In genomic region chr18:58785870-58786269, GRCh38 we compare ENCODE assay signal across 15 cellular contexts.
DNase-seq lines count a peak whose midpoint lies in the region; ATAC-seq, FAIRE-seq and TF ChIP-seq lines count a peak whose summit lies in the region.
"Had no signal": no experiment of that assay in that cellular context is flagged by ENCODE, and none has a peak within 500 bp of the region (broad histone marks: within the 10 kb centered on the region; RNA-seq: fewer than 3 reads in every experiment).

No MANE protein-coding gene starts in this region.

- no peak overlapping the region for H4K8ac ChIP-seq in H9 (replicated peaks; ENCODE audit: insufficient read length, low read depth, low read length)

- H4K91ac ChIP-seq in H9 (ENCODE audit: insufficient read length, low read depth, low read length) = no peak overlapping the region

- H3K36me3 ChIP-seq in RWPE2 (ENCODE audit: low read depth) (no peaks in the 10 kb centered on the region), esophagus squamous epithelium (no peaks in the 10 kb centered on the region), testis (ENCODE audit: low read depth, missing control alignments) (no peaks in the 10 kb centered on the region)

- H3K56ac ChIP-seq in H9 (ENCODE audit: insufficient read length, low read depth, low read length) = no peak overlapping the region

- intact Hi-C loops in esophagus squamous epithelium (cut with DNase I) = loop anchor here (10.0 kb wide), 1 partner anchor 69 kb away; no protein-coding TSS in a partner anchor
- intact Hi-C loops in testis (cut with DNase I; ENCODE audit: low total_unique reads) = no loop called here

- H3K4me2 ChIP-seq in H9 (ENCODE audit: insufficient read depth, insufficient read length, low read length) = no peak overlapping the region

- H3K4me3 ChIP-seq in RWPE2 (ENCODE audit: severe bottlenecking) = no peak overlapping the region
- no peak overlapping the region for H3K4me3 ChIP-seq in esophagus squamous epithelium
- no peak overlapping the region for H3K4me3 ChIP-seq in skin epidermis
- no peak overlapping the region for H3K4me3 ChIP-seq in testis

- no peak overlapping the region for H2AFZ ChIP-seq in H9 (ENCODE audit: low read length)

- no peaks in the 10 kb centered on the region; a peak in 1 of 5 replicates for H3K9me3 Mint-ChIP-seq in H9
- H3K9me3 Mint-ChIP-seq in stimulated activated effector memory CD8-positive, alpha-beta T cell treated with anti-CD3 and anti-CD28 coated beads, Interleukin-12 subunit alpha, Interleukin-12 subunit beta, amount 100 ng/mL, for 72 hours = no peaks in the 10 kb centered on the region
- H3K9me3 Mint-ChIP-seq: activated CD8-positive, alpha-beta T cell treated with anti-CD3 and anti-CD28 coated beads for 36 hours; activated naive CD4-positive, alpha-beta T cell treated with anti-CD3 and anti-CD28 coated beads, Interleukin-2, amount 50 U/mL, for 24 hours had no signal

- H3K4me1 Mint-ChIP-seq in H9 = peaks cover 51% of the 10 kb centered on the region in 2 experiments
- peaks cover 7% of the 10 kb centered on the region for H3K4me1 Mint-ChIP-seq in stimulated activated effector memory CD8-positive, alpha-beta T cell treated with anti-CD3 and anti-CD28 coated beads, Interleukin-12 subunit alpha, Interleukin-12 subunit beta, amount 100 ng/mL, for 72 hours
- H3K4me1 Mint-ChIP-seq: activated naive CD4-positive, alpha-beta T cell treated with anti-CD3 and anti-CD28 coated beads, Interleukin-2, amount 50 U/mL, for 24 hours had no signal

- H3K23ac ChIP-seq in H9 (ENCODE audit: insufficient read length, low read depth, low read length) = no peak overlapping the region

- H3K79me2 ChIP-seq in H9 (ENCODE audit: insufficient read depth, low read length) = no peaks in the 10 kb centered on the region

- no peak overlapping the region for H2BK12ac ChIP-seq in H9 (ENCODE audit: insufficient read length, low read depth, low read length)

- no peaks in the 10 kb centered on the region for H3K23me2 ChIP-seq in H9 (ENCODE audit: insufficient read length, low read depth, low read length, poor library complexity, severe bottlenecking)

- H3K27ac Mint-ChIP-seq in H9 = no peak overlapping the region
- H3K27ac Mint-ChIP-seq in stimulated activated effector memory CD8-positive, alpha-beta T cell treated with anti-CD3 and anti-CD28 coated beads, Interleukin-12 subunit alpha, Interleukin-12 subunit beta, amount 100 ng/mL, for 72 hours = no peak overlapping the region
- H3K27ac Mint-ChIP-seq: activated CD8-positive, alpha-beta T cell treated with anti-CD3 and anti-CD28 coated beads for 36 hours; activated naive CD4-positive, alpha-beta T cell treated with anti-CD3 and anti-CD28 coated beads, Interleukin-2, amount 50 U/mL, for 24 hours had no signal

- no peak overlapping the region for H2AK5ac ChIP-seq in H9 (ENCODE audit: insufficient read length, low read length)

- FAIRE-seq in D721Med (lab: Jason Lieb, UNC) = peak; percentile 56
- FAIRE-seq: endometrium, frontal cortex had no signal

- no peak overlapping the region for H2BK5ac ChIP-seq in H9 (ENCODE audit: insufficient read length, low read length)

- no peak overlapping the region for H3K4me3 Mint-ChIP-seq in H9
- no peak overlapping the region for H3K4me3 Mint-ChIP-seq in stimulated activated effector memory CD8-positive, alpha-beta T cell treated with anti-CD3 and anti-CD28 coated beads, Interleukin-12 subunit alpha, Interleukin-12 subunit beta, amount 100 ng/mL, for 72 hours
- H3K4me3 Mint-ChIP-seq: activated CD8-positive, alpha-beta T cell treated with anti-CD3 and anti-CD28 coated beads for 36 hours; activated naive CD4-positive, alpha-beta T cell treated with anti-CD3 and anti-CD28 coated beads, Interleukin-2, amount 50 U/mL, for 24 hours had no signal

- H4K20me1 ChIP-seq in H9 (ENCODE audit: control insufficient read depth, insufficient read depth, insufficient read length) = no peaks in the 10 kb centered on the region

- in situ Hi-C loops in KBM-7 (cut with MboI; ENCODE audit: low pct_unique_long_range_greater_than_20kb, low sequenced_read_pairs) = loop anchor here (10.0 kb wide), 1 partner anchor 279 kb away; no protein-coding TSS in a partner anchor

- TF ChIP-seq POLR2A in esophagus squamous epithelium (IDR thresholded peaks at IDR 0.05) = no peak
- TF ChIP-seq POLR2A in testis (IDR thresholded peaks at IDR 0.05) = no peak

- H3K4me1 ChIP-seq in RWPE2 (ENCODE audit: insufficient read depth, poor library complexity, severe bottlenecking) (peaks cover 51% of the 10 kb centered on the region), esophagus squamous epithelium (peaks cover 18 to 55% (median 24%) of the 10 kb centered on the region in 3 donors), H9 (ENCODE audit: insufficient read depth, low read length) (peaks cover 15% of the 10 kb centered on the region), testis (no peaks in the 10 kb centered on the region)

- no peak for ATAC-seq in RWPE2 (ENCODE audit: low read depth)
- ATAC-seq in stimulated activated effector memory CD8-positive, alpha-beta T cell treated with anti-CD3 and anti-CD28 coated beads, Interleukin-12 subunit alpha, Interleukin-12 subunit beta, amount 100 ng/mL, for 72 hours = no peak
- ATAC-seq: activated CD8-positive, alpha-beta T cell treated with anti-CD3 and anti-CD28 coated beads for 36 hours had no signal

- DNase-seq in D721Med (ENCODE audit: insufficient read length, low spot score) (no peak), RWPE2 (ENCODE audit: low spot score) (no peak), esophagus squamous epithelium (lab: John Stamatoyannopoulos, UW) (no peak), H9 (no peak), testis (no peak), KBM-7 (no peak)
- DNase-seq in stimulated activated effector memory CD8-positive, alpha-beta T cell treated with anti-CD3 and anti-CD28 coated beads, Interleukin-12 subunit alpha, Interleukin-12 subunit beta, amount 100 ng/mL, for 72 hours (ENCODE audit: low spot score in 2 of 2) = no peak
- DNase-seq: activated CD8-positive, alpha-beta T cell treated with anti-CD3 and anti-CD28 coated beads for 36 hours; activated T-cell treated with anti-CD3 and anti-CD28 coated beads, Interleukin-2, amount 50 U/mL, for 48 hours; cortex of kidney; NCI-H1417 treated with DMSO at 0.1 percent for 48 hours had no signal

- no peaks in the 10 kb centered on the region; the same call in 1 of the 2 replicates for H3K27me3 Mint-ChIP-seq in H9 (ENCODE audit: low read depth)

- H3K14ac ChIP-seq in H9 (ENCODE audit: insufficient read depth, low read length) = no peak overlapping the region

- no peak overlapping the region for H2BK15ac ChIP-seq in H9 (ENCODE audit: low read depth, low read length)

- H3K27me3 ChIP-seq in RWPE2 (ENCODE audit: insufficient read depth, poor library complexity, severe bottlenecking) (no peaks in the 10 kb centered on the region), esophagus squamous epithelium (no peaks in the 10 kb centered on the region), H9 (ENCODE audit: insufficient read depth, low read length) (no peaks in the 10 kb centered on the region), testis (no peaks in the 10 kb centered on the region)

- no peak overlapping the region for H3K4ac ChIP-seq in H9 (ENCODE audit: low read depth, low read length)

- no peak overlapping the region for H3K9ac ChIP-seq in H9 (ENCODE audit: extremely low read depth, insufficient read length, low read length)

- TF ChIP-seq CTCF in D721Med (IDR thresholded peaks at IDR 0.05; ENCODE audit: insufficient read depth, missing control alignments) (no peak), RWPE2 (IDR thresholded peaks at IDR 0.05; ENCODE audit: poor library complexity, severe bottlenecking) (no peak), esophagus squamous epithelium (IDR thresholded peaks at IDR 0.05) (no peak), H9 (conservative IDR thresholded peaks at IDR 0.05) (no peak), testis (IDR thresholded peaks at IDR 0.05) (no peak)

- no peak overlapping the region for H3K18ac ChIP-seq in H9 (ENCODE audit: insufficient read length, low read depth, low read length)

- no peak overlapping the region for H2BK120ac ChIP-seq in H9 (ENCODE audit: low read depth, low read length, poor library complexity, severe bottlenecking)

- no peaks in the 10 kb centered on the region for H3K36me3 Mint-ChIP-seq in H9 (ENCODE audit: insufficient read depth in 1 of 3, low read depth in 3 of 3)
- no peaks in the 10 kb centered on the region for H3K36me3 Mint-ChIP-seq in stimulated activated effector memory CD8-positive, alpha-beta T cell treated with anti-CD3 and anti-CD28 coated beads, Interleukin-12 subunit alpha, Interleukin-12 subunit beta, amount 100 ng/mL, for 72 hours
- H3K36me3 Mint-ChIP-seq: activated naive CD4-positive, alpha-beta T cell treated with anti-CD3 and anti-CD28 coated beads, Interleukin-2, amount 50 U/mL, for 24 hours had no signal

- H3K9me3 ChIP-seq in RWPE2 (ENCODE audit: severe bottlenecking) (no peaks in the 10 kb centered on the region), esophagus squamous epithelium (no peaks in the 10 kb centered on the region), H9 (ENCODE audit: control insufficient read depth, low read depth, low read length) (no peaks in the 10 kb centered on the region), testis (no peaks in the 10 kb centered on the region)

- H4K5ac ChIP-seq in H9 (ENCODE audit: insufficient read length, low read depth, low read length) = no peak overlapping the region

- no peak overlapping the region for H3T11ph ChIP-seq in H9 (ENCODE audit: low read length)

- peak overlapping the region; percentile 98 for H3K27ac ChIP-seq in RWPE2 (ENCODE audit: poor library complexity, severe bottlenecking)
- H3K27ac ChIP-seq in esophagus squamous epithelium = peak overlapping the region in 3 of 4 donors; percentile 53 to 63 (median 55)
- peak overlapping the region in 18 of 21 experiments; percentile 13 to 94 (median 74) for H3K27ac ChIP-seq in skin epidermis
- no peak overlapping the region for H3K27ac ChIP-seq in H9 (ENCODE audit: insufficient read length, low read depth, low read length)
- H3K27ac ChIP-seq in testis = no peak overlapping the region

- 63 to 73% methylated on average over 4 of the region's 4 CpGs for WGBS in esophagus squamous epithelium, 2 donors
- no CpG with 5 or more reads among the region's 4 CpGs for WGBS in H9 (ENCODE audit: extremely low coverage, insufficient read length, low lambda C conversion rate)
- WGBS in testis, 2 donors = 67 to 84% methylated on average over 4 of the region's 4 CpGs

- H3K79me1 ChIP-seq in H9 (ENCODE audit: insufficient read depth, low read depth, low read length, poor library complexity, severe bottlenecking) = no peaks in the 10 kb centered on the region

- H2BK20ac ChIP-seq in H9 (ENCODE audit: low read depth, low read length, poor library complexity, severe bottlenecking) = no peak overlapping the region

Comparison
In these comparisons a context has a peak if more than half of its experiments do, and no peak if none do; other contexts are left out.
1. H3K27ac ChIP-seq: peak in RWPE2 (single experiment), esophagus squamous epithelium (3 of 4) and skin epidermis (18 of 21); none in H9 (single experiment) and testis (0 of 2).